ENCODE assay signal across 29 cellular contexts in genomic region chr10:3616880-3617279, GRCh38.
"Had no signal": no experiment of that assay in that cellular context is flagged by ENCODE, and none has a peak within 500 bp of the region (broad histone marks: within the 10 kb centered on the region; RNA-seq: fewer than 3 reads in every experiment).

No MANE protein-coding gene starts in this region.

- H3K36me3 ChIP-seq: lower lobe of right lung, ovary, right atrium auricular region, right lobe of liver, thyroid gland, transverse colon, upper lobe of left lung, vagina had no signal

- H3K4me3 ChIP-seq: lower lobe of right lung, ovary, right atrium auricular region, right lobe of liver, smooth muscle cell, thyroid gland, transverse colon, upper lobe of left lung, vagina had no signal

- H3K27me3 Mint-ChIP-seq: progenitor cell of endocrine pancreas; stimulated activated memory B cell treated with anti-CD40 and anti-IgM and Interleukin-4, amounts not matched to agents 10 μg/mL and 1 μg/mL and 100 μg/mL, for 72 hours; stimulated activated naive CD8-positive, alpha-beta T cell treated with anti-CD3 and anti-CD28 coated beads, Interleukin-15, amount 100 ng/mL, for 72 hours had no signal

- H3K27ac ChIP-seq: lower lobe of right lung, ovary, right atrium auricular region, right lobe of liver, thyroid gland, transverse colon, upper lobe of left lung, vagina had no signal

- H3K27ac Mint-ChIP-seq: mesothelial cell of epicardium; naive B cell; natural killer cell; nephron progenitor cell; progenitor cell of endocrine pancreas; stimulated activated memory B cell treated with anti-CD40 and anti-IgM and Interleukin-4, amounts not matched to agents 10 μg/mL and 1 μg/mL and 100 μg/mL, for 72 hours had no signal

- H3K4me1 Mint-ChIP-seq: mesothelial cell of epicardium; naive B cell; natural killer cell; stimulated activated memory B cell treated with anti-CD40 and anti-IgM and Interleukin-4, amounts not matched to agents 10 μg/mL and 1 μg/mL and 100 μg/mL, for 72 hours had no signal

- H3K4me1 ChIP-seq: lower lobe of right lung, right atrium auricular region, right lobe of liver, thyroid gland, transverse colon, upper lobe of left lung, vagina had no signal

- H3K9me3 ChIP-seq: ovary, right lobe of liver, thyroid gland, vagina had no signal

- ATAC-seq: left cardiac atrium; left lobe of liver; lower lobe of right lung; natural killer cell; right lobe of liver; stimulated activated memory B cell treated with anti-CD40 and anti-IgM and Interleukin-4, amounts not matched to agents 10 μg/mL and 1 μg/mL and 100 μg/mL, for 72 hours; stimulated activated naive CD8-positive, alpha-beta T cell treated with anti-CD3 and anti-CD28 coated beads, Interleukin-15, amount 100 ng/mL, for 72 hours had no signal

- DNase-seq: hippocampal formation; kidney glomerular epithelial cell; left cardiac atrium; lower lobe of right lung; mammary epithelial cell; mesenchymal stem cell; naive B cell; natural killer cell; nephron progenitor cell; ovary; right lobe of liver; stimulated activated CD4-positive, alpha-beta T cell treated with anti-CD3 and anti-CD28 coated beads, Interleukin-1b, Interleukin-23, amount 100 ng/mL, for 48 hours; stimulated activated CD4-positive, alpha-beta T cell treated with anti-CD3 and anti-CD28 coated beads, Interleukin-2, amount 100 ng/mL, for 48 hours; stimulated activated CD4-positive, alpha-beta T cell treated with anti-CD3 and anti-CD28 coated beads, Interleukin-4, amount 100 ng/mL, for 4 hours; stimulated activated CD8-positive, alpha-beta memory T cell treated with anti-CD3 and anti-CD28 coated beads, Interleukin-4, amount 100 ng/mL, for 48 hours; stimulated activated naive CD4-positive, alpha-beta T cell treated with Interleukin-2 at 50 U/mL for 16 hours; stimulated activated naive CD8-positive, alpha-beta T cell treated with anti-CD3 and anti-CD28 coated beads, Interleukin-15, amount 100 ng/mL, for 72 hours; substantia nigra; thyroid gland; transverse colon; upper lobe of left lung had no signal

- FAIRE-seq: keratinocyte had no signal

- H3K4me3 Mint-ChIP-seq: mesothelial cell of epicardium; naive B cell; natural killer cell; nephron progenitor cell; stimulated activated memory B cell treated with anti-CD40 and anti-IgM and Interleukin-4, amounts not matched to agents 10 μg/mL and 1 μg/mL and 100 μg/mL, for 72 hours; stimulated activated naive CD8-positive, alpha-beta T cell treated with anti-CD3 and anti-CD28 coated beads, Interleukin-15, amount 100 ng/mL, for 72 hours had no signal

- H3K27me3 ChIP-seq: ovary, right atrium auricular region, right lobe of liver, thyroid gland, transverse colon, upper lobe of left lung, vagina had no signal

- H3K4me2 ChIP-seq: smooth muscle cell had no signal
